20 cellular contexts compared by ENCODE assay signal in genomic region chr4:167541286-167541685, GRCh38.
A peak's percentile ranks its signal among the peaks of the same experiment; 100 is the strongest.
DNase-seq lines count a peak whose midpoint lies in the region; ATAC-seq and TF ChIP-seq lines count a peak whose summit lies in the region.
"Had no signal": no experiment of that assay in that cellular context is flagged by ENCODE, and none has a peak within 500 bp of the region (broad histone marks: within the 10 kb centered on the region; RNA-seq: fewer than 3 reads in every experiment).

No MANE protein-coding gene starts in this region.

- H3K4me1 Mint-ChIP-seq in stimulated activated effector memory CD8-positive, alpha-beta T cell treated with anti-CD3 and anti-CD28 coated beads, Interleukin-12 subunit alpha, Interleukin-12 subunit beta, amount 100 ng/mL, for 72 hours = no peaks in the 10 kb centered on the region
- H3K4me1 Mint-ChIP-seq: CD4-positive, alpha-beta memory T cell; GM23338 had no signal

- H3K27ac Mint-ChIP-seq in stimulated activated effector memory CD8-positive, alpha-beta T cell treated with anti-CD3 and anti-CD28 coated beads, Interleukin-12 subunit alpha, Interleukin-12 subunit beta, amount 100 ng/mL, for 72 hours = no peak overlapping the region
- H3K27ac Mint-ChIP-seq: CD4-positive, alpha-beta memory T cell; GM23338 had no signal

- no peaks in the 10 kb centered on the region for H3K4me1 ChIP-seq in adipocyte (ENCODE audit: control insufficient read depth, insufficient read depth, low read length)
- H3K4me1 ChIP-seq in SK-N-SH (ENCODE audit: control insufficient read depth in 1 of 2, insufficient read depth in 2 of 2, low read depth in 1 of 2, low read length in 1 of 2) = no peaks in the 10 kb centered on the region
- H3K4me1 ChIP-seq: A549, HAP-1 had no signal

- H2AFZ ChIP-seq in SK-N-SH (ENCODE audit: low read depth) = no peak overlapping the region
- H2AFZ ChIP-seq: GM23338 had no signal

- H3F3A ChIP-seq in SK-N-SH (replicated peaks; ENCODE audit: insufficient read depth) = no peaks in the 10 kb centered on the region

- no peaks in the 10 kb centered on the region for H3K36me3 ChIP-seq in adipocyte (ENCODE audit: control insufficient read depth, insufficient read depth, low read length, severe bottlenecking)
- H3K36me3 ChIP-seq in SK-N-SH (replicated peaks in 1 of 2; ENCODE audit: control insufficient read depth in 1 of 2, insufficient read depth in 2 of 2, low read length in 1 of 2) = no peaks in the 10 kb centered on the region
- H3K36me3 ChIP-seq: HAP-1 had no signal

- no peak for ATAC-seq in GM19395 (IDR thresholded peaks at IDR 0.05; ENCODE audit: unreplicated experiment)
- ATAC-seq in stimulated activated effector memory CD8-positive, alpha-beta T cell treated with anti-CD3 and anti-CD28 coated beads, Interleukin-12 subunit alpha, Interleukin-12 subunit beta, amount 100 ng/mL, for 72 hours = no peak
- ATAC-seq: A549, GM12878, GM23338 had no signal

- no peak overlapping the region for H3K4me3 Mint-ChIP-seq in stimulated activated effector memory CD8-positive, alpha-beta T cell treated with anti-CD3 and anti-CD28 coated beads, Interleukin-12 subunit alpha, Interleukin-12 subunit beta, amount 100 ng/mL, for 72 hours
- H3K4me3 Mint-ChIP-seq: CD4-positive, alpha-beta memory T cell; GM23338 had no signal

- H3K27ac ChIP-seq in SK-N-SH (ENCODE audit: low read depth in 2 of 2, low read length in 1 of 2) = no peak overlapping the region
- H3K27ac ChIP-seq: 22Rv1, A549 had no signal

- H4K20me1 ChIP-seq in SK-N-SH (ENCODE audit: insufficient read depth) = no peaks in the 10 kb centered on the region

- H3K9me3 ChIP-seq in adipocyte (ENCODE audit: control insufficient read depth, low read length) (no peaks in the 10 kb centered on the region), SK-N-SH (0 out of 2 replicates have a peak, but pooled peaks cover 4% of the 10 kb centered on the region)
- H3K9me3 ChIP-seq: A549, HAP-1 had no signal

- peak; percentile 2 for DNase-seq in A172 (ENCODE audit: low spot score)
- DNase-seq in ELR (ENCODE audit: low read depth) = peak; percentile 46
- peak; percentile 0 for DNase-seq in adipocyte (ENCODE audit: low read depth)
- DNase-seq in fibroblast of the aortic adventitia (ENCODE audit: low read depth) = peak; percentile 24
- no peak for DNase-seq in iPS-NIHi7 (ENCODE audit: extremely low spot score)
- DNase-seq in SK-N-SH = no peak
- DNase-seq in stimulated activated effector memory CD8-positive, alpha-beta T cell treated with anti-CD3 and anti-CD28 coated beads, Interleukin-12 subunit alpha, Interleukin-12 subunit beta, amount 100 ng/mL, for 72 hours (ENCODE audit: low spot score in 2 of 2) = no peak
- DNase-seq: C1 segment of cervical spinal cord; Calu3; CD4-positive, alpha-beta memory T cell; COR-L47; DMS53; DMS79 treated with DMSO at 0.1 percent for 48 hours; GDM1 had no signal

- no peaks in the 10 kb centered on the region; the same call in 1 of the 2 replicates for H3K9me2 ChIP-seq in SK-N-SH

- CTCF ChIA-PET in SK-N-SH (lab: Yijun Ruan, JAX) = no interaction called here

- peaks cover 13% of the 10 kb centered on the region for H3K9me3 Mint-ChIP-seq in stimulated activated effector memory CD8-positive, alpha-beta T cell treated with anti-CD3 and anti-CD28 coated beads, Interleukin-12 subunit alpha, Interleukin-12 subunit beta, amount 100 ng/mL, for 72 hours

- no peaks in the 10 kb centered on the region for H3K79me2 ChIP-seq in SK-N-SH (ENCODE audit: insufficient read depth)

- no peak overlapping the region for H3K4me3 ChIP-seq in adipocyte (ENCODE audit: low read length)
- H3K4me3 ChIP-seq in fibroblast of the aortic adventitia (ENCODE audit: low read depth, low read length) = no peak overlapping the region
- no peak overlapping the region for H3K4me3 ChIP-seq in SK-N-SH (ENCODE audit: low read depth in 2 of 2, low read length in 1 of 2)
- H3K4me3 ChIP-seq: A549, GM12878, GM23338, HAP-1 had no signal

- no peaks in the 10 kb centered on the region for H3K36me3 Mint-ChIP-seq in stimulated activated effector memory CD8-positive, alpha-beta T cell treated with anti-CD3 and anti-CD28 coated beads, Interleukin-12 subunit alpha, Interleukin-12 subunit beta, amount 100 ng/mL, for 72 hours
- H3K36me3 Mint-ChIP-seq: CD4-positive, alpha-beta memory T cell had no signal

- 10% methylated on average over 3 of the region's 3 CpGs for WGBS in SK-N-SH (ENCODE audit: low lambda C conversion rate)

- no peak overlapping the region for H3K9ac ChIP-seq in adipocyte (ENCODE audit: low read length)
- no peak overlapping the region for H3K9ac ChIP-seq in SK-N-SH

- TF ChIP-seq CTCF in fibroblast of the aortic adventitia (IDR thresholded peaks at IDR 0.05; ENCODE audit: insufficient read depth, low read length) = no peak
- no peak for TF ChIP-seq CTCF in SK-N-SH (IDR thresholded peaks at IDR 0.05)

- TF ChIP-seq EP300 in SK-N-SH (IDR thresholded peaks at IDR 0.05; ENCODE audit: borderline replicate concordance in 1 of 2, low read depth in 1 of 2, low read length in 1 of 2) = no peak

- no peaks in the 10 kb centered on the region for H3K27me3 ChIP-seq in adipocyte (replicated peaks; ENCODE audit: control insufficient read depth, insufficient read depth, low read length)
- H3K27me3 ChIP-seq in SK-N-SH (ENCODE audit: insufficient read depth) = no peaks in the 10 kb centered on the region

- POLR2A ChIA-PET in SK-N-SH (lab: Yijun Ruan, JAX) = no interaction called here

- no peak for TF ChIP-seq RAD21 in SK-N-SH (IDR thresholded peaks at IDR 0.05; ENCODE audit: low read length)

- no peak overlapping the region for H3K4me2 ChIP-seq in SK-N-SH
- H3K4me2 ChIP-seq: A549, GM23338 had no signal

TF ChIP-seq in SK-N-SH, 30 proteins besides CTCF, POLR2A, EP300 and RAD21:
- TF ChIP-seq JUND (IDR thresholded peaks at IDR 0.05) (no peak), FOSL2 (IDR thresholded peaks at IDR 0.05; ENCODE audit: borderline replicate concordance, low read depth) (no peak), USF1 (IDR thresholded peaks at IDR 0.05; ENCODE audit: borderline replicate concordance, low read depth) (no peak), USF2 (IDR thresholded peaks at IDR 0.05; ENCODE audit: borderline replicate concordance, low read depth, low read length) (no peak), FOXJ3 (CRISPR knock-in tag; IDR thresholded peaks at IDR 0.05) (no peak), MAX (IDR thresholded peaks at IDR 0.05; ENCODE audit: low read depth) (no peak), GATA2 (CRISPR knock-in tag; IDR thresholded peaks at IDR 0.05) (no peak), TAF1 (IDR thresholded peaks at IDR 0.05; ENCODE audit: borderline replicate concordance, low read depth, low read length) (no peak), MEF2A (IDR thresholded peaks at IDR 0.05; ENCODE audit: borderline replicate concordance, low read depth) (no peak)

Comparison
In these comparisons a context has a peak if more than half of its experiments do, and no peak if none do; other contexts are left out.
1. DNase-seq: peak in A172 (single experiment), ELR (single experiment), adipocyte (single experiment) and fibroblast of the aortic adventitia (single experiment); none in iPS-NIHi7 (single experiment), SK-N-SH (single experiment) and stimulated activated effector memory CD8-positive, alpha-beta T cell treated with anti-CD3 and anti-CD28 coated beads, Interleukin-12 subunit alpha, Interleukin-12 subunit beta, amount 100 ng/mL, for 72 hours (0 of 2).